ENCODE assay signal across 20 cellular contexts in the genomic region with DNA sequence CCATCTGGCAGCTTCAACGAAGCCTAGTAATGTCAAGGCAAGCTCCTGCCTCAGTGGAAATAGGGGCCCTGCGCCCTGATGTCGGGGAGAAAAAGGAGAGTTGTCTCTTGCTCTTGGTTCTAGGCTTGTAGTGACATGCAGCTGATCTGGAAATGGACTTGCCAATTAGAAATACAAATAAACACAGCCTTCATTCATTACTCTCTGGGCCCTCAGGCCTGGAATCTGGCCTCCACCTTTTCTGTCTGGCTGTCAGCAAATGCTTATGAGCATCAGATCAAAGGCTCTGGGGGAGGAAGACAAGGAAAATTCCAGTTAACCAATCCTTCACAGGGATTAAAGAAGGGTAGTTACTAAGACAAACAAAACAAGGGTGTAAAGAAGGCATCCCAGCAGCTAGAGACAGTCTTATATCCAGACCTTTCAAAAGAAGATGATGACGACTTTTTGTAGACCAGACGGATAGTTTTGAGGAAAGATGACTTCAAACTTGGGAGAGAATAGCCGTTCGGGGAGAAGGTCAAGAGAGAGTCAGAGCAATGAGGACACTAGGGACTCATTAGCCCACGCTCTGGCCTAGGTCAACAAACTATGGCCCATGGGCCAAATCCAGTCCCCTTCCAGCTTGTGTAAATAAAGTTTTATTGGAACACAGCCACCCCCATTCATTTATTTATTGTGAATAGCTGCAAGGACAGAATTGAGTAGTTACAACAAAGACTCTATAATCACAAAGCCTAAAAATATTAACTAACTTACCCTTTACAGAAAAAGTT. TPM values are rescaled to one million over a fixed set of nuclear protein-coding genes. Genes with fewer than 3 reads are reported as not detected.
DNase-seq lines count a peak whose midpoint lies in the region; ATAC-seq and TF ChIP-seq lines count a peak whose summit lies in the region.
"Had no signal": no experiment of that assay in that cellular context is flagged by ENCODE, and none has a peak within 500 bp of the region (broad histone marks: within the 10 kb centered on the region; RNA-seq: fewer than 3 reads in every experiment).

No MANE protein-coding gene starts in this region.

- TF ChIP-seq CTCF in LNCaP clone FGC (IDR thresholded peaks at IDR 0.05; ENCODE audit: control insufficient read depth, extremely low read depth, insufficient read depth) (no peak), neural progenitor cell (IDR thresholded peaks at IDR 0.05) (no peak)

- peaks cover 3% of the 10 kb centered on the region for H3K4me1 Mint-ChIP-seq in neural progenitor cell
- H3K4me1 Mint-ChIP-seq: T-cell had no signal

- H3K4me3 ChIP-seq in LNCaP clone FGC (ENCODE audit: low read depth, low read length) (no peak overlapping the region), neural progenitor cell (no peak overlapping the region)
- H3K4me3 ChIP-seq: upper lobe of right lung had no signal

- no peak for ATAC-seq in HG03432 (IDR thresholded peaks at IDR 0.05; ENCODE audit: unreplicated experiment)
- ATAC-seq: left colon, T-cell, upper lobe of right lung had no signal

- H3K27me3 Mint-ChIP-seq in neural progenitor cell (ENCODE audit: insufficient read depth, low read depth): no peaks in the 10 kb centered on the region
- H3K27me3 Mint-ChIP-seq: activated naive CD8-positive, alpha-beta T cell; brain; T-cell had no signal

- no peak overlapping the region for H3K27ac ChIP-seq in neural progenitor cell
- H3K27ac ChIP-seq: neutrophil, upper lobe of right lung had no signal

- H4K20me1 ChIP-seq in neural progenitor cell (ENCODE audit: low read depth): no peaks in the 10 kb centered on the region

- H3K27me3 ChIP-seq in neural progenitor cell: no peaks in the 10 kb centered on the region
- H3K27me3 ChIP-seq: upper lobe of right lung had no signal

- H3K9me3 ChIP-seq in neural progenitor cell (ENCODE audit: low read depth): no peaks in the 10 kb centered on the region
- H3K9me3 ChIP-seq: neutrophil, upper lobe of right lung had no signal

- no peaks in the 10 kb centered on the region for H3K36me3 Mint-ChIP-seq in neural progenitor cell

- H3K79me2 ChIP-seq in neural progenitor cell (ENCODE audit: low read depth): no peaks in the 10 kb centered on the region

- no peaks in the 10 kb centered on the region for H3K9me3 Mint-ChIP-seq in neural progenitor cell
- H3K9me3 Mint-ChIP-seq: brain, T-cell had no signal

- no peak overlapping the region for H3K4me2 ChIP-seq in neural progenitor cell

- H3K27ac Mint-ChIP-seq in neural progenitor cell: no peak overlapping the region
- H3K27ac Mint-ChIP-seq: activated naive CD8-positive, alpha-beta T cell; brain; T-cell had no signal

- no peak overlapping the region for H2AFZ ChIP-seq in neural progenitor cell (replicated peaks)

- H3F3A ChIP-seq in neural progenitor cell (ENCODE audit: low read depth): no peaks in the 10 kb centered on the region

- no peaks in the 10 kb centered on the region for H3K36me3 ChIP-seq in neural progenitor cell
- H3K36me3 ChIP-seq: neutrophil, upper lobe of right lung had no signal

- H3K4me3 Mint-ChIP-seq in neural progenitor cell: no peak overlapping the region
- H3K4me3 Mint-ChIP-seq: activated naive CD8-positive, alpha-beta T cell; brain; T-cell had no signal

- DNase-seq in LNCaP clone FGC (ENCODE audit: low read depth): peak; percentile 35
- DNase-seq in amniotic epithelial cell (ENCODE audit: low read depth): peak; percentile 15
- peak; percentile 72 for DNase-seq in foreskin melanocyte
- DNase-seq in neural progenitor cell (ENCODE audit: low spot score): peak; percentile 8
- DNase-seq in ecto neural progenitor cell (ENCODE audit: low spot score): no peak
- DNase-seq in cerebellum (ENCODE audit: low spot score): no peak
- DNase-seq: activated CD4-positive, alpha-beta T cell treated with anti-CD3 and anti-CD28 coated beads for 4 hours; KG1; left colon; NCI-H1048; NCI-H2081; NCI-H510A treated with DMSO at 0.1 percent for 48 hours; SHP77 treated with DMSO at 0.1 percent for 48 hours; stimulated activated CD4-positive, alpha-beta T cell treated with anti-CD3 and anti-CD28 coated beads, Interleukin-12 subunit alpha, Interleukin-12 subunit beta, amount 100 ng/mL, for 4 hours; T-cell; upper lobe of right lung had no signal

- H3K4me1 ChIP-seq in neural progenitor cell: peaks cover 16% of the 10 kb centered on the region

- H3K9ac ChIP-seq in neural progenitor cell: no peak overlapping the region

RNA-seq across cellular contexts. Expression of a gene that starts 33.3 kb away (rescaled TPM):
- 16.3 and 18.5 TPM in 2 replicates for total RNA-seq in neural progenitor cell (ENCODE audit: low replicate concordance)
- total RNA-seq in cerebellum: 13.3 TPM

Comparison
In these comparisons a context has a peak if more than half of its experiments do, and no peak if none do; other contexts are left out.
1. DNase-seq: peak in LNCaP clone FGC (single experiment), amniotic epithelial cell (single experiment), foreskin melanocyte (single experiment) and neural progenitor cell (single experiment); none in ecto neural progenitor cell (single experiment) and cerebellum (single experiment).